ENCODE assay signal across 11 cellular contexts in the genomic region with DNA sequence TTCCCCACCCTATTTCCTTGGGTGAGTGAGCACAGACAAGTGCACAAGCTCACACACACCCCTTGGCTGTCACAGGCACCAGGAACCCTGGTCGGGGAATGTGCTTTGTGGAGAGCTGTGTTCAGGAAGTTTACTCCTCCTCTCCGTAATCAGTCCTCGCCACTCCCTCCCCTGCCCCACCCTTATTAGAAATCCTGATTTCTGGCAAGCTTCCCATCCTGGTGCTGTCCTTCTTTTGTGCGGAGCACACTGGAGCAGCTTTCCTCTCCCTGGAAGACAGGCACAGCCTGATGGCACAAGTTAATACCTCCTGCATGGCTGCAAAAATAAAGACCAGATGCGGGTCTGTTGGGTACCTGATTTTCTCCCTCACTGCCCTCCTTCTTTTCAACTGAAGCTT. TPM values are rescaled to one million over a fixed set of nuclear protein-coding genes. Genes with fewer than 3 reads are reported as not detected.
A peak's percentile ranks its signal among the peaks of the same experiment; 100 is the strongest.
DNase-seq lines count a peak whose midpoint lies in the region; ATAC-seq and TF ChIP-seq lines count a peak whose summit lies in the region.
"Had no signal": no experiment of that assay in that cellular context is flagged by ENCODE, and none has a peak within 500 bp of the region (broad histone marks: within the 10 kb centered on the region; RNA-seq: fewer than 3 reads in every experiment).

No MANE protein-coding gene starts in this region.

- 48 to 62% methylated on average over 5 of the region's 5 CpGs for WGBS in heart right ventricle, 2 donors
- 69 to 70% methylated on average over 5 of the region's 5 CpGs for WGBS in testis, 2 donors

- H3K27me3 Mint-ChIP-seq in WTC11 (ENCODE audit: low read depth): no peaks in the 10 kb centered on the region
- no peaks in the 10 kb centered on the region for H3K27me3 Mint-ChIP-seq in activated CD8-positive, alpha-beta T cell treated with anti-CD3 and anti-CD28 coated beads for 36 hours

- H3K4me1 ChIP-seq in heart right ventricle: peaks cover 0 to 8% (median 0%) of the 10 kb centered on the region in 9 donors
- H3K4me1 ChIP-seq in right atrium auricular region: peaks cover 0 to 12% of the 10 kb centered on the region in 2 donors
- H3K4me1 ChIP-seq in testis: no peaks in the 10 kb centered on the region

- ATAC-seq in heart right ventricle (peak in 6 of 8 donors; percentile 20 to 53 (median 44)), WTC11 (peak; percentile 32; the same call in 1 of the 2 replicates), HG02678 (IDR thresholded peaks at IDR 0.05; ENCODE audit: unreplicated experiment) (no peak), GM18909 (IDR thresholded peaks at IDR 0.05; ENCODE audit: poor library complexity, unreplicated experiment) (no peak)
- ATAC-seq in activated CD8-positive, alpha-beta T cell treated with anti-CD3 and anti-CD28 coated beads for 36 hours: no peak

- no peak for TF ChIP-seq CTCF in heart right ventricle (IDR thresholded peaks at IDR 0.05)
- TF ChIP-seq CTCF in right atrium auricular region (IDR thresholded peaks at IDR 0.05): no peak
- TF ChIP-seq CTCF in WTC11 (IDR thresholded peaks at IDR 0.05): no peak
- no peak for TF ChIP-seq CTCF in testis (IDR thresholded peaks at IDR 0.05)
- TF ChIP-seq CTCF in activated CD8-positive, alpha-beta T cell treated with anti-CD3 and anti-CD28 coated beads for 36 hours (IDR thresholded peaks at IDR 0.05): no peak

- intact Hi-C loops in heart right ventricle (cut with DNase I): no loop called here
- intact Hi-C loops in testis (cut with DNase I; ENCODE audit: low total_unique reads): no loop called here
- intact Hi-C loops in activated CD8-positive, alpha-beta T cell treated with anti-CD3 and anti-CD28 coated beads for 36 hours (cut with micrococcal nuclease): no loop called here

- H3K36me3 Mint-ChIP-seq in WTC11: peaks cover 32% of the 10 kb centered on the region
- H3K36me3 Mint-ChIP-seq in activated CD8-positive, alpha-beta T cell treated with anti-CD3 and anti-CD28 coated beads for 36 hours (ENCODE audit: low read depth): peaks cover 69% of the 10 kb centered on the region

- no peak overlapping the region for H3K4me3 ChIP-seq in heart right ventricle
- no peak overlapping the region for H3K4me3 ChIP-seq in right atrium auricular region
- no peak overlapping the region for H3K4me3 ChIP-seq in testis

- H3K9me3 ChIP-seq in heart right ventricle (peaks cover 0 to 14% (median 4%) of the 10 kb centered on the region in 11 donors), right atrium auricular region (peaks cover 0 to 8% of the 10 kb centered on the region in 2 donors), testis (no peaks in the 10 kb centered on the region)

- H3K4me1 Mint-ChIP-seq in WTC11: peaks cover 25% of the 10 kb centered on the region
- H3K4me1 Mint-ChIP-seq in activated CD8-positive, alpha-beta T cell treated with anti-CD3 and anti-CD28 coated beads for 36 hours (ENCODE audit: low read depth): peaks cover 7% of the 10 kb centered on the region

- H3K36me3 ChIP-seq in heart right ventricle (peaks cover 0 to 31% (median 0%) of the 10 kb centered on the region in 9 donors), right atrium auricular region (no peaks in the 10 kb centered on the region), testis (ENCODE audit: low read depth, missing control alignments) (no peaks in the 10 kb centered on the region)

- H3K27me3 ChIP-seq in heart right ventricle (no peaks in the 10 kb centered on the region), right atrium auricular region (no peaks in the 10 kb centered on the region), testis (no peaks in the 10 kb centered on the region)

- no peak for TF ChIP-seq POLR2A in testis (IDR thresholded peaks at IDR 0.05)

- POLR2A ChIA-PET in WTC11 (lab: Charles Lee): no interaction called here
- POLR2A ChIA-PET in activated CD8-positive, alpha-beta T cell treated with anti-CD3 and anti-CD28 coated beads for 36 hours (lab: Charles Lee): no interaction called here

- no peak for DNase-seq in heart right ventricle
- no peak for DNase-seq in right atrium auricular region (ENCODE audit: low spot score)
- DNase-seq in WTC11 (ENCODE audit: low spot score): no peak
- DNase-seq in iPS-NIHi11 (ENCODE audit: low spot score): peak; percentile 52
- DNase-seq in testis: peak; percentile 41
- DNase-seq in activated CD8-positive, alpha-beta T cell treated with anti-CD3 and anti-CD28 coated beads for 36 hours: no peak
- DNase-seq: H7, NCI-H1436 treated with DMSO at 0.1 percent for 48 hours, T-helper 9 cell had no signal

- H3K9me3 Mint-ChIP-seq in WTC11: peaks cover 25% of the 10 kb centered on the region
- peaks cover 19% of the 10 kb centered on the region for H3K9me3 Mint-ChIP-seq in activated CD8-positive, alpha-beta T cell treated with anti-CD3 and anti-CD28 coated beads for 36 hours

- no peak overlapping the region for H3K4me3 Mint-ChIP-seq in WTC11
- H3K4me3 Mint-ChIP-seq in activated CD8-positive, alpha-beta T cell treated with anti-CD3 and anti-CD28 coated beads for 36 hours: no peak overlapping the region

- H3K27ac Mint-ChIP-seq in WTC11: peak overlapping the region; percentile 51; the same call in 1 of the 2 replicates
- no peak overlapping the region for H3K27ac Mint-ChIP-seq in activated CD8-positive, alpha-beta T cell treated with anti-CD3 and anti-CD28 coated beads for 36 hours

- H3K27ac ChIP-seq in heart right ventricle (no peak overlapping the region), right atrium auricular region (no peak overlapping the region), testis (no peak overlapping the region)

- CTCF ChIA-PET in WTC11 (lab: Charles Lee): no interaction called here
- CTCF ChIA-PET in activated CD8-positive, alpha-beta T cell treated with anti-CD3 and anti-CD28 coated beads for 36 hours (lab: Charles Lee): no interaction called here

TF ChIP-seq in WTC11, 78 proteins besides CTCF, POLR2A, EP300 and RAD21 (continues in another document):
- TF ChIP-seq ESRRA (CRISPR knock-in tag; IDR thresholded peaks at IDR 0.05; ENCODE audit: borderline replicate concordance) (no peak), CREB1 (CRISPR knock-in tag; IDR thresholded peaks at IDR 0.05) (no peak), SOX15 (CRISPR knock-in tag; IDR thresholded peaks at IDR 0.05) (no peak), SP1 (CRISPR knock-in tag; conservative IDR thresholded peaks at IDR 0.05) (no peak), ZNF121 (CRISPR knock-in tag; IDR thresholded peaks at IDR 0.05) (no peak), ETV6 (CRISPR knock-in tag; IDR thresholded peaks at IDR 0.05) (no peak), ZNF219 (CRISPR knock-in tag; IDR thresholded peaks at IDR 0.05; ENCODE audit: borderline replicate concordance) (no peak)
- TF ChIP-seq, protein P1, sequence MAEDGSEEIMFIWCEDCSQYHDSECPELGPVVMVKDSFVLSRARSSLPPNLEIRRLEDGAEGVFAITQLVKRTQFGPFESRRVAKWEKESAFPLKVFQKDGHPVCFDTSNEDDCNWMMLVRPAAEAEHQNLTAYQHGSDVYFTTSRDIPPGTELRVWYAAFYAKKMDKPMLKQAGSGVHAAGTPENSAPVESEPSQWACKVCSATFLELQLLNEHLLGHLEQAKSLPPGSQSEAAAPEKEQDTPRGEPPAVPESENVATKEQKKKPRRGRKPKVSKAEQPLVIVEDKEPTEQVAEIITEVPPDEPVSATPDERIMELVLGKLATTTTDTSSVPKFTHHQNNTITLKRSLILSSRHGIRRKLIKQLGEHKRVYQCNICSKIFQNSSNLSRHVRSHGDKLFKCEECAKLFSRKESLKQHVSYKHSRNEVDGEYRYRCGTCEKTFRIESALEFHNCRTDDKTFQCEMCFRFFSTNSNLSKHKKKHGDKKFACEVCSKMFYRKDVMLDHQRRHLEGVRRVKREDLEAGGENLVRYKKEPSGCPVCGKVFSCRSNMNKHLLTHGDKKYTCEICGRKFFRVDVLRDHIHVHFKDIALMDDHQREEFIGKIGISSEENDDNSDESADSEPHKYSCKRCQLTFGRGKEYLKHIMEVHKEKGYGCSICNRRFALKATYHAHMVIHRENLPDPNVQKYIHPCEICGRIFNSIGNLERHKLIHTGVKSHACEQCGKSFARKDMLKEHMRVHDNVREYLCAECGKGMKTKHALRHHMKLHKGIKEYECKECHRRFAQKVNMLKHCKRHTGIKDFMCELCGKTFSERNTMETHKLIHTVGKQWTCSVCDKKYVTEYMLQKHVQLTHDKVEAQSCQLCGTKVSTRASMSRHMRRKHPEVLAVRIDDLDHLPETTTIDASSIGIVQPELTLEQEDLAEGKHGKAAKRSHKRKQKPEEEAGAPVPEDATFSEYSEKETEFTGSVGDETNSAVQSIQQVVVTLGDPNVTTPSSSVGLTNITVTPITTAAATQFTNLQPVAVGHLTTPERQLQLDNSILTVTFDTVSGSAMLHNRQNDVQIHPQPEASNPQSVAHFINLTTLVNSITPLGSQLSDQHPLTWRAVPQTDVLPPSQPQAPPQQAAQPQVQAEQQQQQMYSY (CRISPR knock-in tag; IDR thresholded peaks at IDR 0.05): no peak
- TF ChIP-seq, protein P2, sequence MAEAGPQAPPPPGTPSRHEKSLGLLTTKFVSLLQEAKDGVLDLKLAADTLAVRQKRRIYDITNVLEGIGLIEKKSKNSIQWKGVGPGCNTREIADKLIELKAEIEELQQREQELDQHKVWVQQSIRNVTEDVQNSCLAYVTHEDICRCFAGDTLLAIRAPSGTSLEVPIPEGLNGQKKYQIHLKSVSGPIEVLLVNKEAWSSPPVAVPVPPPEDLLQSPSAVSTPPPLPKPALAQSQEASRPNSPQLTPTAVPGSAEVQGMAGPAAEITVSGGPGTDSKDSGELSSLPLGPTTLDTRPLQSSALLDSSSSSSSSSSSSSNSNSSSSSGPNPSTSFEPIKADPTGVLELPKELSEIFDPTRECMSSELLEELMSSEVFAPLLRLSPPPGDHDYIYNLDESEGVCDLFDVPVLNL (CRISPR knock-in tag; IDR thresholded peaks at IDR 0.05; ENCODE audit: borderline replicate concordance, low read depth): no peak

RNA-seq across cellular contexts. Expression of a gene that starts 55.2 kb away (rescaled TPM):
- total RNA-seq in heart right ventricle: 1 to 10 TPM; 2.1 to 7.3 (median 3.1) TPM
- polyA plus RNA-seq in heart right ventricle: 1 to 10 TPM in 1 of 2 donors, under 1 TPM in 1; 0.75 to 1.4 TPM
- 1 to 10 TPM; 2.9 to 7.2 TPM for total RNA-seq in right atrium auricular region
- total RNA-seq in WTC11 (2021): 7.8 to 14.9 TPM (median 9.9 TPM) in 3 replicates
- 10 to 100 TPM; 10.2 to 12.5 TPM for total RNA-seq in testis
- 17.0 TPM for polyA plus RNA-seq in testis (ENCODE audit: insufficient read depth, low read depth, low replicate concordance)
- total RNA-seq in activated CD8-positive, alpha-beta T cell treated with anti-CD3 and anti-CD28 coated beads for 36 hours: not detected

Comparison
In these comparisons a context has a peak if more than half of its experiments do, and no peak if none do; other contexts are left out.
1. ATAC-seq: peak in heart right ventricle (6 of 8) and WTC11 (single experiment); none in activated CD8-positive, alpha-beta T cell treated with anti-CD3 and anti-CD28 coated beads for 36 hours (single experiment), HG02678 (single experiment) and GM18909 (single experiment).
2. DNase-seq: peak in iPS-NIHi11 (single experiment) and testis (single experiment); none in heart right ventricle (0 of 2), right atrium auricular region (single experiment), WTC11 (single experiment) and activated CD8-positive, alpha-beta T cell treated with anti-CD3 and anti-CD28 coated beads for 36 hours (single experiment).